ENCODE assay signal across 8 cellular contexts in genomic region chr11:131246589-131247164, GRCh38.
DNase-seq lines count a peak whose midpoint lies in the region; ATAC-seq and TF ChIP-seq lines count a peak whose summit lies in the region.

No MANE protein-coding gene starts in this region.

- peaks cover 17% of the 10 kb centered on the region for H3K27me3 Mint-ChIP-seq in activated CD8-positive, alpha-beta T cell treated with anti-CD3 and anti-CD28 coated beads for 36 hours
- peaks cover 8% of the 10 kb centered on the region for H3K27me3 Mint-ChIP-seq in activated CD8-positive, alpha-beta T cell treated with anti-CD3 and anti-CD28 coated beads, Interleukin-2, amount 10 ng/mL, durations not matched to agents 7 days and 5 days (ENCODE audit: low read depth)

- H3K4me3 ChIP-seq in SJCRH30 = no peak overlapping the region
- no peak overlapping the region for H3K4me3 ChIP-seq in thyroid gland (replicated peaks in 1 of 3)

- H3K27ac ChIP-seq in SJCRH30 (no peak overlapping the region), thyroid gland (no peak overlapping the region)

- intact Hi-C loops in activated CD8-positive, alpha-beta T cell treated with anti-CD3 and anti-CD28 coated beads for 36 hours (cut with micrococcal nuclease) = no loop called here
- intact Hi-C loops in thyroid gland (cut with DNase I) = no loop called here

- no peak overlapping the region for H3K27ac Mint-ChIP-seq in activated CD8-positive, alpha-beta T cell treated with anti-CD3 and anti-CD28 coated beads for 36 hours
- H3K27ac Mint-ChIP-seq in activated CD8-positive, alpha-beta T cell treated with anti-CD3 and anti-CD28 coated beads, Interleukin-2, amount 10 ng/mL, durations not matched to agents 7 days and 5 days = no peak overlapping the region

- H3K27me3 ChIP-seq in SJCRH30 = no peaks in the 10 kb centered on the region; the same call in 1 of the 2 replicates
- H3K27me3 ChIP-seq in thyroid gland = no peaks in the 10 kb centered on the region

- POLR2A ChIA-PET in activated CD8-positive, alpha-beta T cell treated with anti-CD3 and anti-CD28 coated beads for 36 hours (lab: Charles Lee) = no interaction called here
- POLR2A ChIA-PET in activated CD8-positive, alpha-beta T cell treated with anti-CD3 and anti-CD28 coated beads, Interleukin-2, amount 10 ng/mL, durations not matched to agents 7 days and 5 days (lab: Charles Lee) = no interaction called here

- H3K36me3 Mint-ChIP-seq in activated CD8-positive, alpha-beta T cell treated with anti-CD3 and anti-CD28 coated beads for 36 hours (ENCODE audit: low read depth) = no peaks in the 10 kb centered on the region
- no peaks in the 10 kb centered on the region for H3K36me3 Mint-ChIP-seq in activated CD8-positive, alpha-beta T cell treated with anti-CD3 and anti-CD28 coated beads, Interleukin-2, amount 10 ng/mL, durations not matched to agents 7 days and 5 days (ENCODE audit: low read depth)

- peaks cover 3% of the 10 kb centered on the region for H3K9me3 Mint-ChIP-seq in activated CD8-positive, alpha-beta T cell treated with anti-CD3 and anti-CD28 coated beads for 36 hours
- no peaks in the 10 kb centered on the region for H3K9me3 Mint-ChIP-seq in activated CD8-positive, alpha-beta T cell treated with anti-CD3 and anti-CD28 coated beads, Interleukin-2, amount 10 ng/mL, durations not matched to agents 7 days and 5 days (ENCODE audit: insufficient read depth)

- no peak for ATAC-seq in activated CD8-positive, alpha-beta T cell treated with anti-CD3 and anti-CD28 coated beads for 36 hours
- ATAC-seq in activated CD8-positive, alpha-beta T cell treated with anti-CD3 and anti-CD28 coated beads, Interleukin-2, amount 10 ng/mL, durations not matched to agents 7 days and 5 days = no peak
- ATAC-seq in HG02798 (IDR thresholded peaks at IDR 0.05; ENCODE audit: poor library complexity, unreplicated experiment) (no peak), GM18907 (IDR thresholded peaks at IDR 0.05; ENCODE audit: unreplicated experiment) (no peak)

- no peaks in the 10 kb centered on the region for H3K36me3 ChIP-seq in SJCRH30
- H3K36me3 ChIP-seq in thyroid gland = no peaks in the 10 kb centered on the region

- H3K4me1 ChIP-seq in SJCRH30 = no peaks in the 10 kb centered on the region
- peaks cover 9 to 10% of the 10 kb centered on the region in 2 donors for H3K4me1 ChIP-seq in thyroid gland

- no peaks in the 10 kb centered on the region for H3K4me1 Mint-ChIP-seq in activated CD8-positive, alpha-beta T cell treated with anti-CD3 and anti-CD28 coated beads for 36 hours (ENCODE audit: low read depth)
- no peaks in the 10 kb centered on the region for H3K4me1 Mint-ChIP-seq in activated CD8-positive, alpha-beta T cell treated with anti-CD3 and anti-CD28 coated beads, Interleukin-2, amount 10 ng/mL, durations not matched to agents 7 days and 5 days (ENCODE audit: low read depth)

- CTCF ChIA-PET in activated CD8-positive, alpha-beta T cell treated with anti-CD3 and anti-CD28 coated beads for 36 hours (lab: Charles Lee) = interaction anchor here (1.9 kb wide), 1 partner anchor 428 kb away, joined by 6 read pairs; no protein-coding TSS in a partner anchor
- CTCF ChIA-PET in activated CD8-positive, alpha-beta T cell treated with anti-CD3 and anti-CD28 coated beads, Interleukin-2, amount 10 ng/mL, durations not matched to agents 7 days and 5 days (lab: Charles Lee) = interaction anchor here (0.5 kb wide), 1 partner anchor 239 kb away, joined by 3 read pairs; no protein-coding TSS in a partner anchor

- WGBS in thyroid gland, 2 donors = 27% methylated on average over 17 of the region's 17 CpGs

- H3K9me3 ChIP-seq in SJCRH30 (replicated peaks) (no peaks in the 10 kb centered on the region), thyroid gland (no peaks in the 10 kb centered on the region)

- peak; percentile 29 for TF ChIP-seq CTCF in activated CD8-positive, alpha-beta T cell treated with anti-CD3 and anti-CD28 coated beads for 36 hours (IDR thresholded peaks at IDR 0.05)
- TF ChIP-seq CTCF in thyroid gland (IDR thresholded peaks at IDR 0.05) = peak in 5 of 6 experiments; percentile 19 to 62 (median 54)

- no peak for TF ChIP-seq POLR2A in thyroid gland (IDR thresholded peaks at IDR 0.05)

- peak; percentile 21 for DNase-seq in activated CD8-positive, alpha-beta T cell treated with anti-CD3 and anti-CD28 coated beads for 36 hours
- DNase-seq in activated CD8-positive, alpha-beta T cell treated with anti-CD3 and anti-CD28 coated beads, Interleukin-2, amount 10 ng/mL, durations not matched to agents 7 days and 5 days = no peak
- DNase-seq in SJCRH30 (peak; percentile 5 to 34), hypothalamus (lab: John Stamatoyannopoulos, UW) (peak in 45 of 51 donors; percentile 5 to 82 (median 49)), thyroid gland (peak; percentile 56 to 72)
- no peak for DNase-seq in activated CD8-positive, alpha-beta memory T cell treated with anti-CD3 and anti-CD28 coated beads, Interleukin-2, amount 50 U/mL, for 4 hours

- H3K4me3 Mint-ChIP-seq in activated CD8-positive, alpha-beta T cell treated with anti-CD3 and anti-CD28 coated beads for 36 hours = no peak overlapping the region
- H3K4me3 Mint-ChIP-seq in activated CD8-positive, alpha-beta T cell treated with anti-CD3 and anti-CD28 coated beads, Interleukin-2, amount 10 ng/mL, durations not matched to agents 7 days and 5 days = no peak overlapping the region

Comparison
In these comparisons a context has a peak if more than half of its experiments do, and no peak if none do; other contexts are left out.
1. DNase-seq: peak in activated CD8-positive, alpha-beta T cell treated with anti-CD3 and anti-CD28 coated beads for 36 hours (single experiment), SJCRH30 (2 of 2), hypothalamus (45 of 51) and thyroid gland (2 of 2); none in activated CD8-positive, alpha-beta T cell treated with anti-CD3 and anti-CD28 coated beads, Interleukin-2, amount 10 ng/mL, durations not matched to agents 7 days and 5 days (single experiment) and activated CD8-positive, alpha-beta memory T cell treated with anti-CD3 and anti-CD28 coated beads, Interleukin-2, amount 50 U/mL, for 4 hours (single experiment).